22 cellular contexts compared by ENCODE assay signal in genomic region chr18:50724631-50725235, GRCh38.
DNase-seq lines count a peak whose midpoint lies in the region; ATAC-seq and TF ChIP-seq lines count a peak whose summit lies in the region.
"Had no signal": no experiment of that assay in that cellular context is flagged by ENCODE, and none has a peak within 500 bp of the region (broad histone marks: within the 10 kb centered on the region; RNA-seq: fewer than 3 reads in every experiment).

No MANE protein-coding gene starts in this region.

- H3K4me1 ChIP-seq in cardiac muscle cell (ENCODE audit: low read depth): peaks cover 47% of the 10 kb centered on the region
- peaks cover 5% of the 10 kb centered on the region for H3K4me1 ChIP-seq in right cardiac atrium (ENCODE audit: control insufficient read depth, insufficient read depth, low read length)
- H3K4me1 ChIP-seq in parathyroid adenoma: peaks cover 63% of the 10 kb centered on the region
- H3K4me1 ChIP-seq in stomach: no peaks in the 10 kb centered on the region
- H3K4me1 ChIP-seq: SJCRH30 had no signal

- H3K9ac ChIP-seq in parathyroid adenoma: no peak overlapping the region

- H3K27me3 ChIP-seq in cardiac muscle cell (no peaks in the 10 kb centered on the region), right cardiac atrium (ENCODE audit: control insufficient read depth, insufficient read depth) (no peaks in the 10 kb centered on the region), parathyroid adenoma (ENCODE audit: control insufficient read depth, insufficient read depth, low read length) (no peaks in the 10 kb centered on the region), stomach (no peaks in the 10 kb centered on the region)
- H3K27me3 ChIP-seq: SJCRH30 had no signal

- no peak overlapping the region for H2AFZ ChIP-seq in parathyroid adenoma

- peaks cover 4% of the 10 kb centered on the region for H3K79me2 ChIP-seq in parathyroid adenoma

- TF ChIP-seq POLR2A in stomach (IDR thresholded peaks at IDR 0.05): no peak

- H3K4me2 ChIP-seq in parathyroid adenoma (ENCODE audit: low read length): peak overlapping the region; percentile 16

- intact Hi-C loops in right cardiac atrium (cut with DNase I) (no loop called here), stomach (cut with DNase I; ENCODE audit: low total_unique reads) (no loop called here)

- peak; percentile 39 for DNase-seq in DMS 273 (lab: John Stamatoyannopoulos, UW; ENCODE audit: unreplicated experiment)
- DNase-seq in DMS 273 treated with DMSO at 0.1 percent for 48 hours (lab: John Stamatoyannopoulos, UW): no peak
- peak in 1 of 2 donors; percentile 25 for DNase-seq in cardiac muscle cell (ENCODE audit: low read depth in 1 of 2, low spot score in 1 of 2)
- peak; percentile 38 to 59 (median 57) for DNase-seq in right cardiac atrium
- no peak for DNase-seq in NCI-H748 treated with DMSO at 0.1 percent for 48 hours (lab: John Stamatoyannopoulos, UW)
- no peak for DNase-seq in stomach
- no peak for DNase-seq in NOMO-1 treated with dmso at 0.1 percent for 144 hours (lab: John Stamatoyannopoulos, UW; ENCODE audit: unreplicated experiment)
- DNase-seq: CD8-positive, alpha-beta memory T cell; DMS153; DND-41; Karpas-422; NCI-H1092 treated with DMSO at 0.1 percent for 48 hours; NCI-H1436; NCI-H187 treated with DMSO at 0.1 percent for 48 hours; NCI-H524; NCI-H82; OCI-M1; SJCRH30 had no signal

- H3K27ac ChIP-seq in cardiac muscle cell (peak overlapping the region; percentile 73), right cardiac atrium (ENCODE audit: low read length) (peak overlapping the region; percentile 79), parathyroid adenoma (peak overlapping the region; percentile 98), stomach (no peak overlapping the region)
- H3K27ac ChIP-seq: 22Rv1, SJCRH30 had no signal

- no peak for TF ChIP-seq EP300 in stomach (IDR thresholded peaks at IDR 0.05)

- H3K36me3 ChIP-seq in cardiac muscle cell: no peaks in the 10 kb centered on the region
- no peaks in the 10 kb centered on the region for H3K36me3 ChIP-seq in parathyroid adenoma (ENCODE audit: control insufficient read depth, insufficient read depth, low read length)
- peaks cover 0 to 1% (median 0%) of the 10 kb centered on the region in 4 donors for H3K36me3 ChIP-seq in stomach
- H3K36me3 ChIP-seq: SJCRH30 had no signal

- TF ChIP-seq CTCF in cardiac muscle cell (IDR thresholded peaks at IDR 0.05; ENCODE audit: low read depth, low read length) (no peak), parathyroid adenoma (IDR thresholded peaks at IDR 0.05) (no peak), stomach (IDR thresholded peaks at IDR 0.05) (no peak)

- no peak overlapping the region for H3K4me3 ChIP-seq in cardiac muscle cell
- no peak overlapping the region for H3K4me3 ChIP-seq in right cardiac atrium (ENCODE audit: low read length)
- no peak overlapping the region for H3K4me3 ChIP-seq in parathyroid adenoma (ENCODE audit: low read depth, low read length)
- no peak overlapping the region for H3K4me3 ChIP-seq in stomach
- H3K4me3 ChIP-seq: SJCRH30 had no signal

- WGBS in right cardiac atrium: 46% methylated on average over 7 of the region's 7 CpGs
- 54 to 77% (median 62%) methylated on average over 7 of the region's 7 CpGs for WGBS in stomach, 5 donors

- H3K9me3 ChIP-seq in cardiac muscle cell (ENCODE audit: low read depth) (no peaks in the 10 kb centered on the region), right cardiac atrium (ENCODE audit: control insufficient read depth, low read length) (no peaks in the 10 kb centered on the region), parathyroid adenoma (ENCODE audit: control insufficient read depth, low read length) (no peaks in the 10 kb centered on the region), stomach (no peaks in the 10 kb centered on the region)
- H3K9me3 ChIP-seq: SJCRH30 had no signal

- ATAC-seq in right cardiac atrium: peak; percentile 31 to 44
- ATAC-seq: HepG2, SK-N-SH treated with all-trans-retinoic acid at 6 μM for 48 hours had no signal

Comparison
In these comparisons a context has a peak if more than half of its experiments do, and no peak if none do; other contexts are left out.
1. DNase-seq: peak in DMS 273 (single experiment) and right cardiac atrium (3 of 3); none in DMS 273 treated with DMSO at 0.1 percent for 48 hours (single experiment), NCI-H748 treated with DMSO at 0.1 percent for 48 hours (single experiment), stomach (single experiment) and NOMO-1 treated with dmso at 0.1 percent for 144 hours (single experiment).
2. H3K27ac ChIP-seq: peak in cardiac muscle cell (single experiment), right cardiac atrium (single experiment) and parathyroid adenoma (single experiment); none in stomach (0 of 5).